38 cellular contexts compared by ENCODE assay signal in the genomic region with DNA sequence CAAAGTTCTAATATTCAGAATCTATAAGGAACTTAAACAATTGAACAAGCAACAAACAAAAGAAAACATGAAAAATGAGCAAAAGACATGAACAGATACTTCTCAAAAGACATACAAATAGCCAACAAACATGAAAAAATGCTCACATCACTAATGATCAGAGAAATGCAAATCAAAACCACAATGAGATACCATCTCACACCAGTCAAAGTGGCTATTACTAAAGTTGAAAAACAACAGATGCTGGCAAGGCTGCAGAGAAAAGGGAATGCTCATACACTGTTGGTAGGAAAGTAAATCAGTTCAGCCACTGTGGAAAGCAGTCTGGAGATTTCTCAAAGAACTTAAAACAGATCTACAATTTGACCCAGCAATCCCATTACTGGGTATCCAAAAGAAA.
DNase-seq lines count a peak whose midpoint lies in the region; ATAC-seq, FAIRE-seq and TF ChIP-seq lines count a peak whose summit lies in the region.
"Had no signal": no experiment of that assay in that cellular context is flagged by ENCODE, and none has a peak within 500 bp of the region (broad histone marks: within the 10 kb centered on the region; RNA-seq: fewer than 3 reads in every experiment).

No MANE protein-coding gene starts in this region.

- H3K9me2 ChIP-seq in SK-N-SH: no peaks in the 10 kb centered on the region

- peak; percentile 15 for FAIRE-seq in small intestine (lab: Jason Lieb, UNC)

- no peak overlapping the region for H2AFZ ChIP-seq in SK-N-SH (ENCODE audit: low read depth)
- H2AFZ ChIP-seq: GM23248 had no signal

- peaks cover 0 to 6% of the 10 kb centered on the region in 2 experiments for H3K36me3 ChIP-seq in SK-N-SH (replicated peaks in 1 of 2; ENCODE audit: control insufficient read depth in 1 of 2, insufficient read depth in 2 of 2, low read length in 1 of 2)
- H3K36me3 ChIP-seq in small intestine (ENCODE audit: control insufficient read depth in 2 of 2, insufficient read depth in 2 of 2, low read length in 2 of 2): peaks cover 0 to 2% of the 10 kb centered on the region in 2 donors
- no peaks in the 10 kb centered on the region for H3K36me3 ChIP-seq in gastrocnemius medialis
- H3K36me3 ChIP-seq: brain microvascular endothelial cell, esophagus muscularis mucosa, lower lobe of right lung, Peyer's patch, thoracic aorta had no signal

- no peaks in the 10 kb centered on the region for H3K79me2 ChIP-seq in SK-N-SH (ENCODE audit: insufficient read depth)

- in situ Hi-C loops in gastrocnemius medialis (cut with MboI; ENCODE audit: low sequenced_read_pairs in 4 of 4): no loop called here

- H3F3A ChIP-seq in SK-N-SH (replicated peaks; ENCODE audit: insufficient read depth): no peaks in the 10 kb centered on the region

- CTCF ChIA-PET in SK-N-SH (lab: Yijun Ruan, JAX): no interaction called here

- H3K9ac ChIP-seq in SK-N-SH: no peak overlapping the region
- H3K9ac ChIP-seq: GM23248 had no signal

- TF ChIP-seq EP300 in SK-N-SH (IDR thresholded peaks at IDR 0.05; ENCODE audit: borderline replicate concordance in 1 of 2, low read depth in 1 of 2, low read length in 1 of 2): no peak

- no peak overlapping the region for H3K27ac ChIP-seq in SK-N-SH (ENCODE audit: low read depth in 2 of 2, low read length in 1 of 2)
- no peak overlapping the region for H3K27ac ChIP-seq in small intestine (ENCODE audit: low read depth in 1 of 2, low read length in 1 of 2)
- H3K27ac ChIP-seq in gastrocnemius medialis: no peak overlapping the region
- H3K27ac ChIP-seq: brain microvascular endothelial cell, esophagus muscularis mucosa, foreskin keratinocyte, GM23248, lower lobe of right lung, Peyer's patch, spleen, thoracic aorta, VCaP had no signal

- TF ChIP-seq POLR2A in gastrocnemius medialis (IDR thresholded peaks at IDR 0.05) (no peak), GM18505 (IDR thresholded peaks at IDR 0.05; ENCODE audit: borderline replicate concordance, extremely low read depth, insufficient read depth, insufficient read length) (no peak)

- intact Hi-C loops in gastrocnemius medialis (cut with DNase I; ENCODE audit: low total_unique reads): no loop called here

- H3K4me3 ChIP-seq in SK-N-SH (ENCODE audit: low read depth in 2 of 2, low read length in 1 of 2) (no peak overlapping the region), small intestine (ENCODE audit: low read depth in 1 of 2, low read length in 2 of 2) (no peak overlapping the region), gastrocnemius medialis (no peak overlapping the region)
- H3K4me3 ChIP-seq: esophagus muscularis mucosa, GM23248, lower lobe of right lung, Peyer's patch, spleen, thoracic aorta had no signal

- H4K20me1 ChIP-seq in SK-N-SH (ENCODE audit: insufficient read depth): no peaks in the 10 kb centered on the region

- POLR2A ChIA-PET in SK-N-SH (lab: Yijun Ruan, JAX): no interaction called here

- TF ChIP-seq RAD21 in SK-N-SH (IDR thresholded peaks at IDR 0.05; ENCODE audit: low read length): no peak

- no peak overlapping the region for H3K4me2 ChIP-seq in SK-N-SH

- TF ChIP-seq CTCF in SK-N-SH (IDR thresholded peaks at IDR 0.05) (no peak), gastrocnemius medialis (IDR thresholded peaks at IDR 0.05 in 4 of 5, conservative IDR thresholded peaks at IDR 0.05 in 1 of 5) (no peak)

- no peak for DNase-seq in SK-N-SH
- peak; percentile 62 to 72 for DNase-seq in NCI-H526 (lab: John Stamatoyannopoulos, UW)
- no peak for DNase-seq in small intestine
- DNase-seq in gastrocnemius medialis: no peak
- DNase-seq: 8988T; activated CD4-positive, alpha-beta T cell treated with anti-CD3 and anti-CD28 coated beads for 36 hours; activated CD8-positive, alpha-beta memory T cell treated with anti-CD3 and anti-CD28 coated beads for 24 hours; activated T-cell treated with anti-CD3 and anti-CD28 coated beads for 4 hours; amygdala; brain microvascular endothelial cell; CD8-positive, alpha-beta memory T cell; foreskin keratinocyte; GM23248; KG1; lower lobe of right lung; midbrain; naive B cell; NCI-H1417 treated with DMSO at 0.1 percent for 48 hours; NCI-H2081 treated with DMSO at 0.1 percent for 48 hours; NCI-H345; NCI-H774; Peyer's patch; posterior cingulate gyrus; right cardiac atrium; SIG-M5; spleen; stimulated activated CD4-positive, alpha-beta T cell treated with anti-CD3 and anti-CD28 coated beads, Interleukin-2, amount 100 ng/mL, for 24 hours; stimulated activated CD8-positive, alpha-beta memory T cell treated with anti-CD3 and anti-CD28 coated beads, Interleukin-4, amount 100 ng/mL, for 48 hours; stimulated activated naive CD8-positive, alpha-beta T cell treated with anti-CD3 and anti-CD28 coated beads, Interleukin-15, amount 100 ng/mL, for 72 hours; SW 1271; T1000 had no signal

- H3K27me3 ChIP-seq in SK-N-SH (ENCODE audit: insufficient read depth) (no peaks in the 10 kb centered on the region), small intestine (ENCODE audit: control insufficient read depth in 2 of 2, insufficient read depth in 2 of 2, low read length in 2 of 2) (no peaks in the 10 kb centered on the region), gastrocnemius medialis (no peaks in the 10 kb centered on the region)
- H3K27me3 ChIP-seq: brain microvascular endothelial cell, esophagus muscularis mucosa, foreskin keratinocyte, Peyer's patch, spleen had no signal

- ATAC-seq in SK-N-SH treated with all-trans-retinoic acid at 6 μM for 48 hours (no peak), GM19463 (IDR thresholded peaks at IDR 0.05; ENCODE audit: unreplicated experiment) (peak; percentile 67), gastrocnemius medialis (no peak), GM19455 (IDR thresholded peaks at IDR 0.05; ENCODE audit: unreplicated experiment) (no peak), GM18505 (IDR thresholded peaks at IDR 0.05; ENCODE audit: unreplicated experiment) (no peak)
- ATAC-seq: activated CD4-positive, alpha-beta T cell treated with anti-CD3 and anti-CD28 coated beads for 36 hours; foreskin keratinocyte; lower lobe of right lung; right cardiac atrium; stimulated activated naive CD8-positive, alpha-beta T cell treated with anti-CD3 and anti-CD28 coated beads, Interleukin-15, amount 100 ng/mL, for 72 hours had no signal

- no peaks in the 10 kb centered on the region for H3K4me1 ChIP-seq in SK-N-SH (ENCODE audit: control insufficient read depth in 1 of 2, insufficient read depth in 2 of 2, low read depth in 1 of 2, low read length in 1 of 2)
- H3K4me1 ChIP-seq in small intestine (ENCODE audit: control insufficient read depth in 2 of 2, insufficient read depth in 1 of 2, low read depth in 1 of 2, low read length in 1 of 2): no peaks in the 10 kb centered on the region
- H3K4me1 ChIP-seq in gastrocnemius medialis: no peaks in the 10 kb centered on the region
- H3K4me1 ChIP-seq: esophagus muscularis mucosa, foreskin keratinocyte, lower lobe of right lung, Peyer's patch, spleen had no signal

- peaks cover 10% of the 10 kb centered on the region for H3K9me3 ChIP-seq in SK-N-SH
- H3K9me3 ChIP-seq in small intestine (ENCODE audit: control insufficient read depth, low read depth): no peaks in the 10 kb centered on the region
- no peaks in the 10 kb centered on the region for H3K9me3 ChIP-seq in gastrocnemius medialis
- H3K9me3 ChIP-seq: Peyer's patch had no signal

TF ChIP-seq in SK-N-SH, 30 proteins besides CTCF, POLR2A, EP300 and RAD21 (continues in another document):
- TF ChIP-seq RCOR1 (IDR thresholded peaks at IDR 0.05; ENCODE audit: low read length) (no peak), USF1 (IDR thresholded peaks at IDR 0.05; ENCODE audit: borderline replicate concordance, low read depth) (no peak), FOXM1 (IDR thresholded peaks at IDR 0.05; ENCODE audit: low read depth) (no peak), TCF12 (IDR thresholded peaks at IDR 0.05) (peak; percentile 53), SIN3A (IDR thresholded peaks at IDR 0.05; ENCODE audit: borderline replicate concordance, low read depth, low read length) (no peak)

TF ChIP-seq in SK-N-SH treated with all-trans-retinoic acid at 6 μM for 48 hours, 23 proteins besides CTCF, POLR2A, EP300 and RAD21:
- no peak for TF ChIP-seq ZNF565 (CRISPR knock-in tag; conservative IDR thresholded peaks at IDR 0.05; ENCODE audit: low read depth)
- TF ChIP-seq CSDC2 (CRISPR knock-in tag; IDR thresholded peaks at IDR 0.05): no peak
- no peak for TF ChIP-seq SNAI2 (CRISPR knock-in tag; IDR thresholded peaks at IDR 0.05)
- TF ChIP-seq PPARA (CRISPR knock-in tag; IDR thresholded peaks at IDR 0.05; ENCODE audit: borderline replicate concordance): no peak
- no peak for TF ChIP-seq TOX (CRISPR knock-in tag; IDR thresholded peaks at IDR 0.05; ENCODE audit: borderline replicate concordance)
- TF ChIP-seq TCF4 (CRISPR knock-in tag; IDR thresholded peaks at IDR 0.05; ENCODE audit: borderline replicate concordance): no peak
- TF ChIP-seq, protein P1, sequence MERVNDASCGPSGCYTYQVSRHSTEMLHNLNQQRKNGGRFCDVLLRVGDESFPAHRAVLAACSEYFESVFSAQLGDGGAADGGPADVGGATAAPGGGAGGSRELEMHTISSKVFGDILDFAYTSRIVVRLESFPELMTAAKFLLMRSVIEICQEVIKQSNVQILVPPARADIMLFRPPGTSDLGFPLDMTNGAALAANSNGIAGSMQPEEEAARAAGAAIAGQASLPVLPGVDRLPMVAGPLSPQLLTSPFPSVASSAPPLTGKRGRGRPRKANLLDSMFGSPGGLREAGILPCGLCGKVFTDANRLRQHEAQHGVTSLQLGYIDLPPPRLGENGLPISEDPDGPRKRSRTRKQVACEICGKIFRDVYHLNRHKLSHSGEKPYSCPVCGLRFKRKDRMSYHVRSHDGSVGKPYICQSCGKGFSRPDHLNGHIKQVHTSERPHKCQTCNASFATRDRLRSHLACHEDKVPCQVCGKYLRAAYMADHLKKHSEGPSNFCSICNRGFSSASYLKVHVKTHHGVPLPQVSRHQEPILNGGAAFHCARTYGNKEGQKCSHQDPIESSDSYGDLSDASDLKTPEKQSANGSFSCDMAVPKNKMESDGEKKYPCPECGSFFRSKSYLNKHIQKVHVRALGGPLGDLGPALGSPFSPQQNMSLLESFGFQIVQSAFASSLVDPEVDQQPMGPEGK (CRISPR knock-in tag; IDR thresholded peaks at IDR 0.05; ENCODE audit: borderline replicate concordance): no peak
- no peak for TF ChIP-seq GLIS3 (CRISPR knock-in tag; IDR thresholded peaks at IDR 0.05)

Comparison
In these comparisons a context has a peak if more than half of its experiments do, and no peak if none do; other contexts are left out.
1. DNase-seq: peak in NCI-H526 (2 of 2); none in SK-N-SH (single experiment), small intestine (single experiment) and gastrocnemius medialis (0 of 2).